ENCODE assay signal across 24 cellular contexts in genomic region chr2:41913921-41914609, GRCh38.
"Had no signal": no experiment of that assay in that cellular context is flagged by ENCODE, and none has a peak within 500 bp of the region (broad histone marks: within the 10 kb centered on the region; RNA-seq: fewer than 3 reads in every experiment).

No MANE protein-coding gene starts in this region.

- H3K9ac ChIP-seq: neural progenitor cell had no signal

- H3K4me3 ChIP-seq: cardiac muscle cell, mucosa of descending colon, neural progenitor cell, skin epidermis, vagina had no signal

- H3K27me3 ChIP-seq: cardiac muscle cell, neural progenitor cell, vagina had no signal

- H3K27ac Mint-ChIP-seq: activated B cell treated with CpG ODN at 0.5 μM for 24 hours; activated CD4-positive, alpha-beta memory T cell treated with anti-CD3 and anti-CD28 coated beads for 36 hours; activated CD4-positive, alpha-beta T cell treated with anti-CD3 and anti-CD28 coated beads for 36 hours; activated naive CD8-positive, alpha-beta T cell treated with anti-CD3 and anti-CD28 coated beads, Interleukin-2, amount 10 ng/mL, durations not matched to agents 7 days and 5 days; memory B cell; naive B cell; neural progenitor cell; stimulated activated naive CD8-positive, alpha-beta T cell treated with anti-CD3 and anti-CD28 coated beads, Interleukin-15, amount 100 ng/mL, for 72 hours; T-helper 1 cell treated with Interleukin-12 subunit alpha and Interleukin-12 subunit beta and Interleukin-4 antibody, amounts not matched to agents 30 μg/mL and 1 μg/mL, for 36 hours; type B pancreatic cell had no signal

- H3K4me3 Mint-ChIP-seq: activated B cell treated with CpG ODN at 0.5 μM for 24 hours; activated CD4-positive, alpha-beta memory T cell treated with anti-CD3 and anti-CD28 coated beads for 36 hours; activated CD4-positive, alpha-beta T cell treated with anti-CD3 and anti-CD28 coated beads for 36 hours; activated naive CD8-positive, alpha-beta T cell treated with anti-CD3 and anti-CD28 coated beads, Interleukin-2, amount 10 ng/mL, durations not matched to agents 7 days and 5 days; memory B cell; naive B cell; neural progenitor cell; stimulated activated naive CD8-positive, alpha-beta T cell treated with anti-CD3 and anti-CD28 coated beads, Interleukin-15, amount 100 ng/mL, for 72 hours; T-helper 1 cell treated with Interleukin-12 subunit alpha and Interleukin-12 subunit beta and Interleukin-4 antibody, amounts not matched to agents 30 μg/mL and 1 μg/mL, for 36 hours; type B pancreatic cell had no signal

- H3K9me3 Mint-ChIP-seq: activated B cell treated with CpG ODN at 0.5 μM for 24 hours; activated CD4-positive, alpha-beta memory T cell treated with anti-CD3 and anti-CD28 coated beads for 36 hours; activated naive CD8-positive, alpha-beta T cell treated with anti-CD3 and anti-CD28 coated beads, Interleukin-2, amount 10 ng/mL, durations not matched to agents 7 days and 5 days; memory B cell; naive B cell; stimulated activated naive CD8-positive, alpha-beta T cell treated with anti-CD3 and anti-CD28 coated beads, Interleukin-15, amount 100 ng/mL, for 72 hours; T-helper 1 cell treated with Interleukin-12 subunit alpha and Interleukin-12 subunit beta and Interleukin-4 antibody, amounts not matched to agents 30 μg/mL and 1 μg/mL, for 36 hours; type B pancreatic cell had no signal

- H3K36me3 Mint-ChIP-seq: activated CD4-positive, alpha-beta memory T cell treated with anti-CD3 and anti-CD28 coated beads for 36 hours; activated naive CD8-positive, alpha-beta T cell treated with anti-CD3 and anti-CD28 coated beads, Interleukin-2, amount 10 ng/mL, durations not matched to agents 7 days and 5 days; memory B cell; naive B cell; neural progenitor cell; type B pancreatic cell had no signal

- H3K4me1 ChIP-seq: vagina had no signal

- H3K4me1 Mint-ChIP-seq: activated B cell treated with CpG ODN at 0.5 μM for 24 hours; activated CD4-positive, alpha-beta T cell treated with anti-CD3 and anti-CD28 coated beads for 36 hours; memory B cell; naive B cell; stimulated activated naive CD8-positive, alpha-beta T cell treated with anti-CD3 and anti-CD28 coated beads, Interleukin-15, amount 100 ng/mL, for 72 hours had no signal

- H3K9me3 ChIP-seq: mucosa of descending colon, vagina had no signal

- DNase-seq: activated B cell treated with CpG ODN at 0.5 μM for 24 hours; activated CD4-positive, alpha-beta memory T cell treated with anti-CD3 and anti-CD28 coated beads for 36 hours; activated CD4-positive, alpha-beta T cell treated with anti-CD3 and anti-CD28 coated beads for 36 hours; activated naive CD4-positive, alpha-beta T cell treated with Interleukin-2 at 50 U/mL for 16 hours; activated naive CD8-positive, alpha-beta T cell treated with anti-CD3 and anti-CD28 coated beads, Interleukin-2, amount 10 ng/mL, durations not matched to agents 7 days and 5 days; activated T-cell treated with anti-CD3 and anti-CD28 coated beads, Interleukin-2, amount 50 U/mL, for 48 hours; amygdala; dermis blood vessel endothelial cell; effector memory CD4-positive, alpha-beta T cell; foreskin melanocyte; hippocampal formation; mucosa of descending colon; naive B cell; stimulated activated CD4-positive, alpha-beta T cell treated with anti-CD3 and anti-CD28 coated beads, Interleukin-1b, Interleukin-23, amount 100 ng/mL, for 48 hours; stimulated activated naive CD8-positive, alpha-beta T cell treated with anti-CD3 and anti-CD28 coated beads, Interleukin-15, amount 100 ng/mL, for 72 hours; T1000 had no signal

- H3K36me3 ChIP-seq: cardiac muscle cell, neural progenitor cell, vagina had no signal

- ATAC-seq: activated CD4-positive, alpha-beta T cell treated with anti-CD3 and anti-CD28 coated beads for 36 hours; esophagus mucosa; mucosa of descending colon; stimulated activated naive CD8-positive, alpha-beta T cell treated with anti-CD3 and anti-CD28 coated beads, Interleukin-15, amount 100 ng/mL, for 72 hours had no signal

- H3K27ac ChIP-seq: cardiac muscle cell, neural progenitor cell, skin epidermis, vagina had no signal
